27 cellular contexts compared by ENCODE assay signal in genomic region chr5:36179950-36180349, GRCh38. TPM values are rescaled to one million over a fixed set of nuclear protein-coding genes. Genes with fewer than 3 reads are reported as not detected.
DNase-seq lines count a peak whose midpoint lies in the region; ATAC-seq, FAIRE-seq and TF ChIP-seq lines count a peak whose summit lies in the region.
"Had no signal": no experiment of that assay in that cellular context is flagged by ENCODE, and none has a peak within 500 bp of the region (broad histone marks: within the 10 kb centered on the region; RNA-seq: fewer than 3 reads in every experiment).

No MANE protein-coding gene starts in this region.

- TF ChIP-seq EP300 in HepG2 (IDR thresholded peaks at IDR 0.05; ENCODE audit: low read depth in 2 of 2, low read length in 2 of 2) (no peak), HepG2 (CRISPR knock-in tag; IDR thresholded peaks at IDR 0.05; ENCODE audit: borderline replicate concordance) (no peak)

- peak overlapping the region; percentile 60 for H3K4me2 ChIP-seq in HepG2 (ENCODE audit: low read depth, low read length)
- H3K4me2 ChIP-seq: BLaER1 treated with 17β-estradiol and CSF1 and Interleukin-3, amounts not matched to agents 10 nM and 100 nM had no signal

- peak overlapping the region in 2 of 3 experiments; percentile 21 to 25; a peak in 2 of 6 replicates for H3K4me3 ChIP-seq in HepG2 (replicated peaks in 1 of 3; ENCODE audit: insufficient read depth in 1 of 3, low read depth in 2 of 3, low read length in 3 of 3)
- H3K4me3 ChIP-seq: BLaER1 treated with 17β-estradiol and CSF1 and Interleukin-3, amounts not matched to agents 10 nM and 100 nM; GM23248; MG63 had no signal

- H2AFZ ChIP-seq in HepG2 (ENCODE audit: low read length), result no peak overlapping the region
- H2AFZ ChIP-seq: GM23248 had no signal

- H3K9me3 Mint-ChIP-seq in activated CD8-positive, alpha-beta memory T cell treated with anti-CD3 and anti-CD28 coated beads, Interleukin-2, amount 10 ng/mL, durations not matched to agents 7 days and 5 days (ENCODE audit: low read depth), result no peaks in the 10 kb centered on the region
- H3K9me3 Mint-ChIP-seq: CD4-positive, alpha-beta memory T cell; HFFc6 had no signal

- CTCF ChIA-PET in activated CD8-positive, alpha-beta memory T cell treated with anti-CD3 and anti-CD28 coated beads, Interleukin-2, amount 10 ng/mL, durations not matched to agents 7 days and 5 days (lab: Charles Lee), result no interaction called here
- CTCF ChIA-PET in HepG2 (lab: Yijun Ruan, JAX; ENCODE audit: low intra/inter-chr PET ratio, low total read pairs), result no interaction called here

- peaks cover 47% of the 10 kb centered on the region for H3K4me1 ChIP-seq in HepG2 (ENCODE audit: insufficient read depth, low read length)

- H3K36me3 ChIP-seq in HepG2 (replicated peaks in 1 of 2; ENCODE audit: control insufficient read depth in 1 of 2, insufficient read depth in 2 of 2, low read length in 2 of 2), result peaks cover under 1 to 19% of the 10 kb centered on the region in 2 experiments; a peak in 4 of 5 replicates

- no peak for TF ChIP-seq POLR2A in HepG2 (IDR thresholded peaks at IDR 0.05; ENCODE audit: insufficient read depth in 1 of 2, low read depth in 2 of 2, low read length in 2 of 2)

- no peaks in the 10 kb centered on the region for H4K20me1 ChIP-seq in HepG2 (ENCODE audit: insufficient read depth, low read length)
- H4K20me1 ChIP-seq: BLaER1 treated with 17β-estradiol and CSF1 and Interleukin-3, amounts not matched to agents 10 nM and 100 nM had no signal

- in situ Hi-C loops in HepG2 (cut with HindIII; ENCODE audit: extremely low pct_ligation_motif_present, low pct_unique_long_range_greater_than_20kb), result no loop called here

- BruUV-seq in HepG2 (replicated peaks; lab: Mats Ljungman, UMichigan), result no TSS peak

- POLR2A ChIA-PET in HepG2 (lab: Yijun Ruan, JAX), result interaction anchor here (0.9 to 3.6 kb wide), 4 partner anchors 27 to 61 kb away, joined by 3 to 34 read pairs (median 10); partner anchors contain the start of gene NADK2

- no peak for ATAC-seq in activated CD8-positive, alpha-beta memory T cell treated with anti-CD3 and anti-CD28 coated beads, Interleukin-2, amount 10 ng/mL, durations not matched to agents 7 days and 5 days
- ATAC-seq in HepG2, result peak; percentile 14; the same call in 2 of the 3 replicates
- ATAC-seq: Panc1, SK-N-SH treated with all-trans-retinoic acid at 6 μM for 48 hours had no signal

- peak overlapping the region; percentile 81 for H3K27ac ChIP-seq in angular gyrus (ENCODE audit: low read depth, low read length)
- peak overlapping the region; percentile 80 for H3K27ac ChIP-seq in HepG2 (ENCODE audit: extremely low read length, insufficient read depth, low read length)
- H3K27ac ChIP-seq: 22Rv1, GM23248 had no signal

- peaks cover 63% of the 10 kb centered on the region for H3K36me3 Mint-ChIP-seq in activated CD8-positive, alpha-beta memory T cell treated with anti-CD3 and anti-CD28 coated beads, Interleukin-2, amount 10 ng/mL, durations not matched to agents 7 days and 5 days

- WGBS in HepG2 (ENCODE audit: low lambda C conversion rate), result 22% methylated on average over 4 of the region's 4 CpGs

- H3K27me3 ChIP-seq in HepG2 (ENCODE audit: control insufficient read depth in 1 of 2, insufficient read depth in 2 of 2, low read length in 2 of 2), result no peaks in the 10 kb centered on the region
- H3K27me3 ChIP-seq: BLaER1 treated with 17β-estradiol and CSF1 and Interleukin-3, amounts not matched to agents 10 nM and 100 nM; MG63 had no signal

- no peak for DNase-seq in activated CD8-positive, alpha-beta memory T cell treated with anti-CD3 and anti-CD28 coated beads, Interleukin-2, amount 10 ng/mL, durations not matched to agents 7 days and 5 days
- DNase-seq in activated CD8-positive, alpha-beta memory T cell treated with anti-CD3 and anti-CD28 coated beads, Interleukin-2, amount 50 U/mL, for 48 hours, result no peak
- DNase-seq in HepG2 (ENCODE audit: low spot score), result no peak
- DNase-seq in superior temporal gyrus (ENCODE audit: extremely low spot score), result peak; percentile 65
- no peak for DNase-seq in NOMO-1 treated with dmso at 0.1 percent for 144 hours (lab: John Stamatoyannopoulos, UW; ENCODE audit: unreplicated experiment)
- DNase-seq in DMS53 treated with DMSO at 0.1 percent for 48 hours (lab: John Stamatoyannopoulos, UW; ENCODE audit: unreplicated experiment), result no peak
- DNase-seq in GM10266 (ENCODE audit: extremely low spot score), result no peak
- DNase-seq: ACHN; Calu3; CD4-positive, alpha-beta memory T cell; DMS153; EL; GF-D8; GM23248; H9; HFFc6; Karpas-422; MG63; NCI-H1417 treated with DMSO at 0.1 percent for 48 hours; NCI-H187 treated with DMSO at 0.1 percent for 48 hours; NCI-H748 treated with DMSO at 0.1 percent for 48 hours; NK-92 treated with Interleukin-12 subunit alpha and Interleukin-12 subunit beta, amount 100 ng/mL, for 24 hours had no signal

- peaks cover 6% of the 10 kb centered on the region for H3K4me1 Mint-ChIP-seq in activated CD8-positive, alpha-beta memory T cell treated with anti-CD3 and anti-CD28 coated beads, Interleukin-2, amount 10 ng/mL, durations not matched to agents 7 days and 5 days
- H3K4me1 Mint-ChIP-seq: CD4-positive, alpha-beta memory T cell; H9 had no signal

- H3K79me2 ChIP-seq in HepG2 (ENCODE audit: insufficient read depth, low read length), result no peaks in the 10 kb centered on the region

- FAIRE-seq in HepG2 (lab: Jason Lieb, UNC), result no peak

- intact Hi-C loops in HepG2 (cut with micrococcal nuclease; ENCODE audit: unreplicated experiment), result loop anchor here (1.0 to 5.0 kb wide), 5 partner anchors 27 to 511 kb away; no protein-coding TSS in a partner anchor

- H3K9ac ChIP-seq in HepG2 (ENCODE audit: insufficient read depth, low read depth, low read length), result no peak overlapping the region; the same call in 1 of the 2 replicates
- H3K9ac ChIP-seq: BLaER1 treated with 17β-estradiol and CSF1 and Interleukin-3, amounts not matched to agents 10 nM and 100 nM; GM23248 had no signal

- H3K4me3 Mint-ChIP-seq in activated CD8-positive, alpha-beta memory T cell treated with anti-CD3 and anti-CD28 coated beads, Interleukin-2, amount 10 ng/mL, durations not matched to agents 7 days and 5 days, result no peak overlapping the region
- H3K4me3 Mint-ChIP-seq: CD4-positive, alpha-beta memory T cell; H9; HFFc6 had no signal

- H3K9me3 ChIP-seq in HepG2 (ENCODE audit: low read length), result no peaks in the 10 kb centered on the region
- H3K9me3 ChIP-seq: MG63 had no signal

- peak overlapping the region; percentile 0 for H3K27ac Mint-ChIP-seq in activated CD8-positive, alpha-beta memory T cell treated with anti-CD3 and anti-CD28 coated beads, Interleukin-2, amount 10 ng/mL, durations not matched to agents 7 days and 5 days
- H3K27ac Mint-ChIP-seq: H9, HFFc6 had no signal

- no peak for TF ChIP-seq RAD21 in HepG2 (CRISPR knock-in tag; IDR thresholded peaks at IDR 0.05)

- no peaks in the 10 kb centered on the region for H3K27me3 Mint-ChIP-seq in activated CD8-positive, alpha-beta memory T cell treated with anti-CD3 and anti-CD28 coated beads, Interleukin-2, amount 10 ng/mL, durations not matched to agents 7 days and 5 days
- H3K27me3 Mint-ChIP-seq: CD4-positive, alpha-beta memory T cell had no signal

- TF ChIP-seq CTCF in HepG2 (CRISPR knock-in tag; IDR thresholded peaks at IDR 0.05) (no peak), GM10266 (IDR thresholded peaks at IDR 0.05; ENCODE audit: control insufficient read depth, insufficient read depth, low read depth, missing control alignments) (no peak)

RNA-seq across cellular contexts. Expression of gene SKP2, which starts 28.0 kb away (rescaled TPM):
- total RNA-seq in activated CD8-positive, alpha-beta memory T cell treated with anti-CD3 and anti-CD28 coated beads, Interleukin-2, amount 10 ng/mL, durations not matched to agents 7 days and 5 days, result 10 to 100 TPM; 43.5 to 52.3 TPM
- total RNA-seq in HepG2 (2016; rRNA removed; fragmentation: Illumina TruSeq; extraction: Trizol), result 84.1 and 121 TPM in 2 replicates
- total RNA-seq in HepG2 (2016; cell fraction: cytosol; rRNA removed; fragmentation: Illumina TruSeq; extraction: Trizol; ENCODE audit: low read depth), result 34.3 and 35.7 TPM in 2 replicates
- 83.8 and 119 TPM in 2 replicates for total RNA-seq in HepG2 (2016; cell fraction: insoluble cytoplasmic fraction; rRNA removed; fragmentation: Illumina TruSeq; extraction: Trizol)
- total RNA-seq in HepG2 (2016; cell fraction: membrane; rRNA removed; fragmentation: Illumina TruSeq; extraction: Trizol), result 103 and 105 TPM in 2 replicates
- total RNA-seq in HepG2 (2016; cell fraction: nucleus; rRNA removed; fragmentation: Illumina TruSeq; extraction: Trizol), result 51.9 and 54.0 TPM in 2 replicates
- 24.7 and 29.6 TPM in 2 replicates for polyA plus RNA-seq in HepG2 (2011; rRNA removed)
- polyA plus RNA-seq in HepG2 (2011; cell fraction: cytosol; rRNA removed), result 20.2 and 23.0 TPM in 2 replicates
- 19.4 and 21.5 TPM in 2 replicates for polyA plus RNA-seq in HepG2 (2011; cell fraction: nucleus; rRNA removed)
- 16.6 and 29.1 TPM in 2 replicates for polyA plus RNA-seq in HepG2 (2012)
- 24.9 and 29.5 TPM in 2 replicates for polyA plus RNA-seq in HepG2 (2016; cell fraction: cytosol; fragmentation: Illumina TruSeq; extraction: Trizol; ENCODE audit: low read depth)
- polyA plus RNA-seq in HepG2 (2016; cell fraction: insoluble cytoplasmic fraction; fragmentation: Illumina TruSeq; extraction: Trizol; ENCODE audit: low read depth), result 84.4 and 87.1 TPM in 2 replicates
- 49.9 and 54.3 TPM in 2 replicates for polyA plus RNA-seq in HepG2 (2016; cell fraction: membrane; fragmentation: Illumina TruSeq; extraction: Trizol; ENCODE audit: low read depth)
- 55.5 and 56.1 TPM in 2 replicates for polyA plus RNA-seq in HepG2 (2016; cell fraction: nucleus; fragmentation: Illumina TruSeq; extraction: Trizol; ENCODE audit: insufficient read depth, low read depth)
- 46.3 and 180 TPM in 2 replicates for polyA minus RNA-seq in HepG2 (2011; rRNA and poly(A)+ RNA removed; ENCODE audit: low replicate concordance)
- 23.5 and 24.9 TPM in 2 replicates for polyA minus RNA-seq in HepG2 (2011; cell fraction: cytosol; rRNA and poly(A)+ RNA removed)
- polyA minus RNA-seq in HepG2 (2011; cell fraction: nucleus; rRNA and poly(A)+ RNA removed), result 30.7 and 31.5 TPM in 2 replicates

RNA-seq across cellular contexts. Expression of gene LMBRD2, which starts 28.3 kb away (rescaled TPM):
- 10 to 100 TPM; 13.9 to 15.1 TPM for total RNA-seq in activated CD8-positive, alpha-beta memory T cell treated with anti-CD3 and anti-CD28 coated beads, Interleukin-2, amount 10 ng/mL, durations not matched to agents 7 days and 5 days
- total RNA-seq in HepG2 (2016; rRNA removed; fragmentation: Illumina TruSeq; extraction: Trizol), result 1.8 and 4.7 TPM in 2 replicates
- 0.51 and 0.88 TPM in 2 replicates for total RNA-seq in HepG2 (2016; cell fraction: cytosol; rRNA removed; fragmentation: Illumina TruSeq; extraction: Trizol; ENCODE audit: low read depth)
- total RNA-seq in HepG2 (2016; cell fraction: insoluble cytoplasmic fraction; rRNA removed; fragmentation: Illumina TruSeq; extraction: Trizol), result 1.9 and 2.6 TPM in 2 replicates
- total RNA-seq in HepG2 (2016; cell fraction: membrane; rRNA removed; fragmentation: Illumina TruSeq; extraction: Trizol), result 0.83 and 1.1 TPM in 2 replicates
- total RNA-seq in HepG2 (2016; cell fraction: nucleus; rRNA removed; fragmentation: Illumina TruSeq; extraction: Trizol), result 6.0 and 7.7 TPM in 2 replicates
- 2.0 TPM in 2 replicates for polyA plus RNA-seq in HepG2 (2011; rRNA removed)
- 0.43 and 0.82 TPM in 2 replicates for polyA plus RNA-seq in HepG2 (2011; cell fraction: cytosol; rRNA removed)
- 2.0 and 2.2 TPM in 2 replicates for polyA plus RNA-seq in HepG2 (2011; cell fraction: nucleus; rRNA removed)
- polyA plus RNA-seq in HepG2 (2012), result 2.1 and 2.8 TPM in 2 replicates
- 0.12 and 0.41 TPM in 2 replicates for polyA plus RNA-seq in HepG2 (2016; cell fraction: cytosol; fragmentation: Illumina TruSeq; extraction: Trizol; ENCODE audit: low read depth)
- 1.1 and 1.2 TPM in 2 replicates for polyA plus RNA-seq in HepG2 (2016; cell fraction: insoluble cytoplasmic fraction; fragmentation: Illumina TruSeq; extraction: Trizol; ENCODE audit: low read depth)
- 0.27 and 0.40 TPM in 2 replicates for polyA plus RNA-seq in HepG2 (2016; cell fraction: membrane; fragmentation: Illumina TruSeq; extraction: Trizol; ENCODE audit: low read depth)
- polyA plus RNA-seq in HepG2 (2016; cell fraction: nucleus; fragmentation: Illumina TruSeq; extraction: Trizol; ENCODE audit: insufficient read depth, low read depth), result 4.2 and 5.2 TPM in 2 replicates
- polyA minus RNA-seq in HepG2 (2011; rRNA and poly(A)+ RNA removed; ENCODE audit: low replicate concordance), result 3.3 and 13.6 TPM in 2 replicates
- 2.8 and 4.0 TPM in 2 replicates for polyA minus RNA-seq in HepG2 (2011; cell fraction: cytosol; rRNA and poly(A)+ RNA removed)
- 6.8 and 9.4 TPM in 2 replicates for polyA minus RNA-seq in HepG2 (2011; cell fraction: nucleus; rRNA and poly(A)+ RNA removed)
